8 cellular contexts compared by ENCODE assay signal in genomic region chr14:53151867-53152626, GRCh38. TPM values are rescaled to one million over a fixed set of nuclear protein-coding genes. Genes with fewer than 3 reads are reported as not detected.
DNase-seq lines count a peak whose midpoint lies in the region; ATAC-seq lines count a peak whose summit lies in the region.

No MANE protein-coding gene starts in this region.

- H3K9me3 ChIP-seq in Karpas-422 (ENCODE audit: low read length) (no peaks in the 10 kb centered on the region; the same call in 1 of the 2 replicates), aorta (ENCODE audit: control insufficient read depth, low read length) (no peaks in the 10 kb centered on the region)

- H4K20me1 ChIP-seq in Karpas-422 (ENCODE audit: insufficient read depth, low read depth, low read length): peaks cover 31% of the 10 kb centered on the region

- no peaks in the 10 kb centered on the region for H3K9me2 ChIP-seq in Karpas-422 (replicated peaks; ENCODE audit: insufficient read depth, low read length)

- peak overlapping the region; percentile 81 for H3K4me2 ChIP-seq in Karpas-422 (ENCODE audit: low read depth, low read length, poor library complexity, severe bottlenecking)

- peaks cover 65% of the 10 kb centered on the region for H3K79me2 ChIP-seq in Karpas-422 (ENCODE audit: low read length)

- H3K4me3 ChIP-seq in Karpas-422 (ENCODE audit: low read length) (peak overlapping the region; percentile 86), rectal smooth muscle tissue (ENCODE audit: low read length) (peak overlapping the region; percentile 72), aorta (ENCODE audit: low read length in 2 of 2) (peak overlapping the region; percentile 44 to 83)

- H3K36me3 ChIP-seq in Karpas-422 (ENCODE audit: insufficient read depth, low read length) (peaks cover 26% of the 10 kb centered on the region), rectal smooth muscle tissue (ENCODE audit: control insufficient read depth, insufficient read depth, low read length) (peaks cover 2% of the 10 kb centered on the region), aorta (ENCODE audit: control insufficient read depth in 1 of 2, insufficient read depth in 2 of 2, low read length in 1 of 2) (no peaks in the 10 kb centered on the region)

- H2AFZ ChIP-seq in Karpas-422 (ENCODE audit: low read length): peak overlapping the region; percentile 37

- WGBS in aorta, 2 donors: 0 to 1% methylated on average over 57 of the region's 57 CpGs

- H3K9ac ChIP-seq in Karpas-422 (ENCODE audit: low read length): peak overlapping the region; percentile 89
- H3K9ac ChIP-seq in rectal smooth muscle tissue (ENCODE audit: low read length): peak overlapping the region; percentile 82

- H3K27ac ChIP-seq in Karpas-422 (ENCODE audit: low read length) (peak overlapping the region; percentile 74), rectal smooth muscle tissue (ENCODE audit: low read depth, low read length) (peak overlapping the region; percentile 85), aorta (ENCODE audit: low read depth in 1 of 2, low read length in 2 of 2) (peak overlapping the region in 1 of 2 donors; percentile 96)

- ATAC-seq in GM21717 (IDR thresholded peaks at IDR 0.05; ENCODE audit: unreplicated experiment): peak; percentile 24
- ATAC-seq in left ventricle myocardium superior: peak; percentile 55
- peak; percentile 77 for ATAC-seq in aorta (ENCODE audit: low FRiP score)

- H3K4me1 ChIP-seq in Karpas-422 (ENCODE audit: low read length) (peaks cover 50% of the 10 kb centered on the region), rectal smooth muscle tissue (ENCODE audit: control insufficient read depth, insufficient read depth, low read length) (peaks cover 7% of the 10 kb centered on the region), aorta (ENCODE audit: control insufficient read depth in 1 of 2, insufficient read depth in 2 of 2, low read length in 2 of 2) (peaks cover 0 to 2% of the 10 kb centered on the region in 2 donors)

- intact Hi-C loops in left ventricle myocardium superior (cut with micrococcal nuclease) (no loop called here), aorta (cut with DNase I) (loop anchor here in 1 of 2 donors (5.0 kb wide), 1 partner anchor 600 kb away; the partner anchor contains the start of genes GPR137C and TXNDC16)

- H3K27me3 ChIP-seq in Karpas-422 (ENCODE audit: low read length): no peaks in the 10 kb centered on the region
- H3K27me3 ChIP-seq in rectal smooth muscle tissue (ENCODE audit: control insufficient read depth, insufficient read depth, low read length): no peaks in the 10 kb centered on the region
- no peaks in the 10 kb centered on the region for H3K27me3 ChIP-seq in aorta (ENCODE audit: control insufficient read depth in 1 of 2, insufficient read depth in 2 of 2, low read length in 1 of 2)

- DNase-seq in DMS79 (lab: John Stamatoyannopoulos, UW): peak; percentile 51
- peak; percentile 91 for DNase-seq in Karpas-422
- peak; percentile 58 for DNase-seq in SW480 (ENCODE audit: low spot score)
- peak; percentile 26 for DNase-seq in amniotic epithelial cell (ENCODE audit: low read depth)
- peak; percentile 73 for DNase-seq in left ventricle myocardium superior
- peak; percentile 78 to 86 for DNase-seq in aorta

RNA-seq across cellular contexts. Expression of gene DDHD1, which starts 1.1 kb away (rescaled TPM):
- 66.1 and 127 TPM in 2 replicates for total RNA-seq in Karpas-422 (2014; rRNA removed; shearing (Covaris generic); ENCODE audit: low replicate concordance)
- total RNA-seq in left ventricle myocardium superior: 8.1 TPM
- 10 to 100 TPM; 21.1 to 29.8 TPM for total RNA-seq in aorta
- 1 to 10 TPM; 1.1 to 6.0 TPM for polyA plus RNA-seq in aorta

Comparison
In these comparisons a context has a peak if more than half of its experiments do, and no peak if none do; other contexts are left out.
1. DNase-seq: peak in every context shown above with its lines; median percentile 91 in Karpas-422; 82 in aorta; 73 in left ventricle myocardium superior; 58 in SW480; 51 in DMS79; 26 in amniotic epithelial cell.
2. ATAC-seq: peak in every context shown above with its lines; median percentile 77 in aorta; 55 in left ventricle myocardium superior; 24 in GM21717.